ENCODE assay signal across 23 cellular contexts in genomic region chr12:85759217-85759616, GRCh38.
"Had no signal": no experiment of that assay in that cellular context is flagged by ENCODE, and none has a peak within 500 bp of the region (broad histone marks: within the 10 kb centered on the region; RNA-seq: fewer than 3 reads in every experiment).

No MANE protein-coding gene starts in this region.

- H3K4me1 Mint-ChIP-seq: mesothelial cell of epicardium, naive B cell had no signal

- H3K36me3 Mint-ChIP-seq: naive B cell had no signal

- H3K36me3 ChIP-seq: esophagus muscularis mucosa, gastrocnemius medialis, heart right ventricle, left lung, lower lobe of right lung had no signal

- H3K4me1 ChIP-seq: esophagus muscularis mucosa, gastrocnemius medialis, heart right ventricle, left lung, lower lobe of right lung had no signal

- H3K9me3 ChIP-seq: gastrocnemius medialis, lower lobe of right lung had no signal

- H3K27me3 ChIP-seq: dorsolateral prefrontal cortex, esophagus muscularis mucosa, gastrocnemius medialis, heart right ventricle, left lung had no signal

- H3K27me3 Mint-ChIP-seq: naive B cell had no signal

- H3K27ac ChIP-seq: coronary artery, dorsolateral prefrontal cortex, epithelial cell of prostate, esophagus muscularis mucosa, gastrocnemius medialis, heart right ventricle, left lung, lower lobe of right lung had no signal

- H3K27ac Mint-ChIP-seq: mesothelial cell of epicardium had no signal

- H3K4me3 Mint-ChIP-seq: mesothelial cell of epicardium, naive B cell had no signal

- DNase-seq: dermis blood vessel endothelial cell; dorsolateral prefrontal cortex; effector CD4-positive, alpha-beta T cell; effector memory CD4-positive, alpha-beta T cell; erythroblast; foreskin fibroblast; foreskin melanocyte; gastrocnemius medialis; glutamatergic neuron; head of caudate nucleus; heart right ventricle; hippocampal formation; left cardiac atrium; left lung; left ventricle myocardium superior; lower lobe of right lung; mesenchymal stem cell; mucosa of descending colon; naive B cell had no signal

- H3K4me3 ChIP-seq: coronary artery, dorsolateral prefrontal cortex, esophagus muscularis mucosa, gastrocnemius medialis, heart right ventricle, left lung, lower lobe of right lung, mucosa of descending colon had no signal

- ATAC-seq: gastrocnemius medialis, heart right ventricle, left cardiac atrium, left lung, left ventricle myocardium superior, lower lobe of right lung, mucosa of descending colon had no signal
